12 cellular contexts compared by ENCODE assay signal in the genomic region with DNA sequence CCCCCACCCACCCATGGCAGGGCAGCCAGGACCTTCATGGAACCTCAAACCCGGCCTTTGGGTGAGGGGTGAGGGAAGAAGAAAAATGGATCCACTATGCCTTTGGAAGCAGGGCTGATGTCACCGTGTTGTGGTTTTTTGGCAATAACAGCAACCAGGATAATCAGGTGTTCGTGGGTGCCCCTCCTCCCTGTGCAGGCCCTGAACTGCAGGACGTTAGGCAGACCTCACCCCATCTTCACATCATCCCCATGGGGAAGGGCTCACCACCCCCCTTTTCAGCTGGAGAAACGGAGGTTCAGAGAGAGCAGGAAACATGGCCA. TPM values are rescaled to one million over a fixed set of nuclear protein-coding genes. Genes with fewer than 3 reads are reported as not detected.
A peak's percentile ranks its signal among the peaks of the same experiment; 100 is the strongest.
DNase-seq lines count a peak whose midpoint lies in the region; ATAC-seq and TF ChIP-seq lines count a peak whose summit lies in the region.
"Had no signal": no experiment of that assay in that cellular context is flagged by ENCODE, and none has a peak within 500 bp of the region (broad histone marks: within the 10 kb centered on the region; RNA-seq: fewer than 3 reads in every experiment).

No MANE protein-coding gene starts in this region.

- no peak overlapping the region for H3K4me3 ChIP-seq in PC-3 (ENCODE audit: low read length)
- no peak overlapping the region for H3K4me3 ChIP-seq in transverse colon

- BruUV-seq in PC-3 (replicated peaks; lab: Mats Ljungman, UMichigan) = no TSS peak

- in situ Hi-C loops in transverse colon (cut with MboI; ENCODE audit: low pct_ligation_motif_present in 1 of 4, low pct_unique_long_range_greater_than_20kb in 1 of 4, low sequenced_read_pairs in 3 of 4) = no loop called here

- no peak for TF ChIP-seq EP300 in transverse colon (IDR thresholded peaks at IDR 0.05; ENCODE audit: low read depth)

- intact Hi-C loops in PC-3 (cut with micrococcal nuclease) = no loop called here
- intact Hi-C loops in dendritic cell treated with granulocyte-macrophage colony-stimulating factor and Interleukin-4, amounts not matched to agents 40 ng/mL and 50 ng/mL, for 4 days (cut with micrococcal nuclease) = no loop called here
- intact Hi-C loops in transverse colon (cut with DNase I; ENCODE audit: low total_unique reads) = no loop called here

- peaks cover 49% of the 10 kb centered on the region for H3K4me1 Mint-ChIP-seq in dendritic cell treated with granulocyte-macrophage colony-stimulating factor and Interleukin-4, amounts not matched to agents 40 ng/mL and 50 ng/mL, for 4 days (ENCODE audit: low read depth)
- H3K4me1 Mint-ChIP-seq in nephron progenitor cell = peaks cover 20% of the 10 kb centered on the region
- H3K4me1 Mint-ChIP-seq in activated T-cell treated with anti-CD3 and anti-CD28 coated beads, Interleukin-2, amount 50 U/mL, for 24 hours (ENCODE audit: low read depth) = no peaks in the 10 kb centered on the region
- H3K4me1 Mint-ChIP-seq: activated naive CD8-positive, alpha-beta T cell treated with anti-CD3 and anti-CD28 coated beads, Interleukin-2, amount 10 ng/mL, durations not matched to agents 7 days and 5 days had no signal

- H2AFZ ChIP-seq in PC-3 (ENCODE audit: low read length) = peak overlapping the region; percentile 48; the same call in 1 of the 2 replicates

- H3K27ac ChIP-seq in PC-3 (ENCODE audit: low read length) = no peak overlapping the region
- peak overlapping the region in 3 of 4 donors; percentile 39 to 62 (median 53) for H3K27ac ChIP-seq in transverse colon

- no peak overlapping the region for H3K4me3 Mint-ChIP-seq in dendritic cell treated with granulocyte-macrophage colony-stimulating factor and Interleukin-4, amounts not matched to agents 40 ng/mL and 50 ng/mL, for 4 days
- H3K4me3 Mint-ChIP-seq in nephron progenitor cell = no peak overlapping the region
- no peak overlapping the region for H3K4me3 Mint-ChIP-seq in activated T-cell treated with anti-CD3 and anti-CD28 coated beads, Interleukin-2, amount 50 U/mL, for 24 hours
- H3K4me3 Mint-ChIP-seq: activated naive CD8-positive, alpha-beta T cell treated with anti-CD3 and anti-CD28 coated beads, Interleukin-2, amount 10 ng/mL, durations not matched to agents 7 days and 5 days had no signal

- H3K9me3 ChIP-seq in PC-3 (ENCODE audit: low read length) (no peaks in the 10 kb centered on the region), transverse colon (no peaks in the 10 kb centered on the region)

- no peaks in the 10 kb centered on the region for H4K20me1 ChIP-seq in PC-3 (ENCODE audit: low read length)

- H3K9me3 Mint-ChIP-seq in dendritic cell treated with granulocyte-macrophage colony-stimulating factor and Interleukin-4, amounts not matched to agents 40 ng/mL and 50 ng/mL, for 4 days = no peaks in the 10 kb centered on the region
- H3K9me3 Mint-ChIP-seq in nephron progenitor cell = no peaks in the 10 kb centered on the region
- H3K9me3 Mint-ChIP-seq in activated T-cell treated with anti-CD3 and anti-CD28 coated beads, Interleukin-2, amount 50 U/mL, for 24 hours = no peaks in the 10 kb centered on the region
- H3K9me3 Mint-ChIP-seq: activated naive CD8-positive, alpha-beta T cell treated with anti-CD3 and anti-CD28 coated beads, Interleukin-2, amount 10 ng/mL, durations not matched to agents 7 days and 5 days had no signal

- no peaks in the 10 kb centered on the region for H3K9me2 ChIP-seq in PC-3 (replicated peaks; ENCODE audit: low read length)

- no peak for DNase-seq in PC-3
- DNase-seq in nephron progenitor cell = no peak
- DNase-seq in transverse colon = no peak
- no peak for DNase-seq in GM10248 (ENCODE audit: extremely low spot score)
- DNase-seq in activated T-cell treated with anti-CD3 and anti-CD28 coated beads, Interleukin-2, amount 50 U/mL, for 24 hours = no peak
- no peak for DNase-seq in NCI-H226
- DNase-seq: activated naive CD8-positive, alpha-beta T cell treated with anti-CD3 and anti-CD28 coated beads, Interleukin-2, amount 10 ng/mL, durations not matched to agents 7 days and 5 days; NCI-H1417 treated with DMSO at 0.1 percent for 48 hours; NCI-H446 treated with DMSO at 0.1 percent for 48 hours; T-helper 1 cell had no signal

- no peaks in the 10 kb centered on the region for H3K27me3 ChIP-seq in PC-3 (ENCODE audit: low read length)
- H3K27me3 ChIP-seq in transverse colon = no peaks in the 10 kb centered on the region

- H3K4me1 ChIP-seq in PC-3 (ENCODE audit: insufficient read depth, low read length) (peaks cover 28% of the 10 kb centered on the region), transverse colon (peaks cover 13 to 30% (median 17%) of the 10 kb centered on the region in 4 donors)

- no peak for TF ChIP-seq POLR2A in transverse colon (IDR thresholded peaks at IDR 0.05)

- no peak overlapping the region for H3K9ac ChIP-seq in PC-3 (ENCODE audit: low read length)

- CTCF ChIA-PET in PC-3 (lab: Charles Lee) = no interaction called here
- CTCF ChIA-PET in GM10248 (lab: Yijun Ruan, JAX) = interaction anchor here (1.4 to 1.9 kb wide), 2 partner anchors 12 to 23 kb away, joined by 3 to 8 read pairs; no protein-coding TSS in a partner anchor

- POLR2A ChIA-PET in PC-3 (lab: Charles Lee; ENCODE audit: unreplicated experiment) (no interaction called here), GM10248 (lab: Yijun Ruan, JAX) (no interaction called here)

- no peaks in the 10 kb centered on the region for H3F3A ChIP-seq in PC-3 (ENCODE audit: low read length, unreplicated experiment)

- no peaks in the 10 kb centered on the region for H3K27me3 Mint-ChIP-seq in dendritic cell treated with granulocyte-macrophage colony-stimulating factor and Interleukin-4, amounts not matched to agents 40 ng/mL and 50 ng/mL, for 4 days
- H3K27me3 Mint-ChIP-seq in nephron progenitor cell (ENCODE audit: low read depth, poor library complexity) = peaks cover 4% of the 10 kb centered on the region
- H3K27me3 Mint-ChIP-seq in activated T-cell treated with anti-CD3 and anti-CD28 coated beads, Interleukin-2, amount 50 U/mL, for 24 hours = no peaks in the 10 kb centered on the region

- peak overlapping the region; percentile 35 for H3K27ac Mint-ChIP-seq in dendritic cell treated with granulocyte-macrophage colony-stimulating factor and Interleukin-4, amounts not matched to agents 40 ng/mL and 50 ng/mL, for 4 days
- H3K27ac Mint-ChIP-seq in nephron progenitor cell = peak overlapping the region; percentile 86
- no peak overlapping the region for H3K27ac Mint-ChIP-seq in activated T-cell treated with anti-CD3 and anti-CD28 coated beads, Interleukin-2, amount 50 U/mL, for 24 hours

- H3K4me2 ChIP-seq in PC-3 (ENCODE audit: low read length) = peak overlapping the region; percentile 6; the same call in 1 of the 2 replicates

- no peaks in the 10 kb centered on the region for H3K79me2 ChIP-seq in PC-3 (ENCODE audit: low read length)

- ATAC-seq in PC-3 = no peak; the same call in 1 of the 2 replicates

- H3K36me3 Mint-ChIP-seq in dendritic cell treated with granulocyte-macrophage colony-stimulating factor and Interleukin-4, amounts not matched to agents 40 ng/mL and 50 ng/mL, for 4 days (ENCODE audit: low read depth) = peaks cover 18% of the 10 kb centered on the region
- peaks cover 6% of the 10 kb centered on the region for H3K36me3 Mint-ChIP-seq in nephron progenitor cell (ENCODE audit: low read depth)
- H3K36me3 Mint-ChIP-seq in activated T-cell treated with anti-CD3 and anti-CD28 coated beads, Interleukin-2, amount 50 U/mL, for 24 hours (ENCODE audit: low read depth) = peaks cover 11% of the 10 kb centered on the region
- H3K36me3 Mint-ChIP-seq: activated naive CD8-positive, alpha-beta T cell treated with anti-CD3 and anti-CD28 coated beads, Interleukin-2, amount 10 ng/mL, durations not matched to agents 7 days and 5 days had no signal

- WGBS in transverse colon (ENCODE audit: low coverage in 1 of 2), 2 donors = 59% methylated on average over 5 of the region's 5 CpGs; no CpG with 5 or more reads in 1 of the 2 donors

- no peak for TF ChIP-seq CTCF in PC-3 (conservative IDR thresholded peaks at IDR 0.05; ENCODE audit: low read depth, low read length)
- no peak for TF ChIP-seq CTCF in nephron progenitor cell (IDR thresholded peaks at IDR 0.05)
- TF ChIP-seq CTCF in transverse colon (IDR thresholded peaks at IDR 0.05) = peak in 1 of 5 experiments; percentile 16
- TF ChIP-seq CTCF in GM10248 (IDR thresholded peaks at IDR 0.05; ENCODE audit: control extremely low read depth, extremely low read depth, low read depth, missing control alignments) = no peak

- H3K36me3 ChIP-seq in PC-3 (ENCODE audit: low read depth, low read length) (no peaks in the 10 kb centered on the region), transverse colon (no peaks in the 10 kb centered on the region)

RNA-seq across cellular contexts. Expression of gene GABRR2, which starts 3.6 kb away (rescaled TPM):
- total RNA-seq in PC-3 (2014; rRNA removed) = 0.23 and 0.36 TPM in 2 replicates
- 1 to 10 TPM in 3 of 4 donors, not detected in 1; 1.1 to 4.3 (median 1.2) TPM for total RNA-seq in transverse colon
- total RNA-seq: esophagus mucosa had no signal

RNA-seq across cellular contexts. Expression of gene UBE2J1, which starts 41.0 kb away (rescaled TPM):
- total RNA-seq in PC-3 (2014; rRNA removed) = 22.4 and 23.2 TPM in 2 replicates
- 10 to 100 TPM; 27.3 to 52.9 (median 38.2) TPM for total RNA-seq in transverse colon
